25 cellular contexts compared by ENCODE assay signal in the genomic region with DNA sequence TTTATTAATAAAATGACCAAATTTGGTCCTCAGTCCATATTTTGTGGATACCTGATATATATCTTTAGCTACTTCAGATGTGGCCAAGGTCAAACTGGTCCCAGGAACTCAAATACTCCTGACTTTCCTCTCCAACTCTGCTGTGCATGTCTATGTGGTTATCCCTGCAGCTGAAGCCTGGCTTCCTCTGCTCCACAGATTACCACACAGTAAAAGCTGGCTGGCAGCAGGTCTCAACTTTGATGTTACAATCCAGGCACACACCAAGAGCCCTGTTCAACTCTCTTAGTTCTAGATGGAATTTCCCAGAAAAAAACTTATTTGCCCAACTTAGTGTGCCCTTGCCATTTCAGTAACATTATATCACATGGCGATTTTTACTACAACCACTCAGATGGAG.
"Had no signal": no experiment of that assay in that cellular context is flagged by ENCODE, and none has a peak within 500 bp of the region (broad histone marks: within the 10 kb centered on the region; RNA-seq: fewer than 3 reads in every experiment).

No MANE protein-coding gene starts in this region.

- DNase-seq: activated CD4-positive, alpha-beta T cell treated with anti-CD3 and anti-CD28 coated beads, Interleukin-2, amount 10 ng/mL, durations not matched to agents 7 days and 5 days; activated CD8-positive, alpha-beta memory T cell treated with anti-CD3 and anti-CD28 coated beads, Interleukin-2, amount 10 ng/mL, durations not matched to agents 7 days and 5 days; activated CD8-positive, alpha-beta T cell treated with anti-CD3 and anti-CD28 coated beads for 36 hours; activated gamma-delta T cell; activated T-cell treated with anti-CD3 and anti-CD28 coated beads for 4 hours; adrenal gland; effector memory CD4-positive, alpha-beta T cell; foreskin melanocyte; lower lobe of right lung; naive thymus-derived CD4-positive, alpha-beta T cell; occipital lobe; posterior cingulate gyrus; right lobe of liver; small intestine; stimulated activated CD4-positive, alpha-beta T cell treated with anti-CD3 and anti-CD28 coated beads, Interleukin-2, amount 100 ng/mL, for 24 hours; stomach had no signal

- H3K4me3 ChIP-seq: adrenal gland, breast epithelium, lower lobe of right lung, right lobe of liver, stomach, suprapubic skin, tibial nerve had no signal

- H3K27me3 ChIP-seq: adrenal gland, breast epithelium, right lobe of liver, stomach, suprapubic skin, tibial nerve had no signal

- H3K36me3 ChIP-seq: adrenal gland, breast epithelium, lower lobe of right lung, right lobe of liver, stomach, suprapubic skin, tibial nerve had no signal

- ATAC-seq: activated CD4-positive, CD25-positive, alpha-beta regulatory T cell treated with anti-CD3 and anti-CD28 coated beads, Interleukin-2, amount 50 U/mL, for 24 hours; activated CD8-positive, alpha-beta memory T cell treated with anti-CD3 and anti-CD28 coated beads, Interleukin-2, amount 10 ng/mL, durations not matched to agents 7 days and 5 days; activated CD8-positive, alpha-beta T cell treated with anti-CD3 and anti-CD28 coated beads for 36 hours; activated naive CD4-positive, alpha-beta T cell treated with anti-CD3 and anti-CD28 coated beads, Interleukin-2, amount 50 U/mL, for 72 hours; esophagus mucosa; left lobe of liver; lower lobe of right lung; naive thymus-derived CD4-positive, alpha-beta T cell; right lobe of liver; stimulated activated memory B cell treated with anti-CD40 and anti-IgM and Interleukin-4, amounts not matched to agents 10 μg/mL and 1 μg/mL and 100 μg/mL, for 72 hours had no signal

- H3K4me1 ChIP-seq: adrenal gland, lower lobe of right lung, right lobe of liver, stomach, suprapubic skin, tibial nerve had no signal

- H3K27ac ChIP-seq: adrenal gland, breast epithelium, lower lobe of right lung, right lobe of liver, stomach, suprapubic skin, tibial nerve, VCaP had no signal

- H3K9me3 ChIP-seq: adrenal gland, right lobe of liver, suprapubic skin had no signal
